ENCODE assay signal across 8 cellular contexts in genomic region chr7:55964261-55964801, GRCh38. TPM values are rescaled to one million over a fixed set of nuclear protein-coding genes. Genes with fewer than 3 reads are reported as not detected.
DNase-seq lines count a peak whose midpoint lies in the region; ATAC-seq and TF ChIP-seq lines count a peak whose summit lies in the region.

NIPSNAP2 (plus strand) TSS chr7:55964585; CDS start chr7:55964610, 25 bp downstream.

- peak within 1 kb of the TSS; percentile 95 for H3K4me3 Mint-ChIP-seq in activated CD4-positive, alpha-beta T cell treated with anti-CD3 and anti-CD28 coated beads, Interleukin-2, amount 10 ng/mL, durations not matched to agents 24 days and 14 days

- WGBS in lower leg skin, 2 donors, result 0% methylated on average over 9 to 10 of the region's 70 CpGs

- DNase-seq in AG09319 (ENCODE audit: extremely low read depth, low read depth) (no peak), NCI-H2196 treated with DMSO at 0.1 percent for 48 hours (lab: John Stamatoyannopoulos, UW; ENCODE audit: unreplicated experiment) (peak; percentile 90), dermis microvascular lymphatic vessel endothelial cell (ENCODE audit: low read depth in 2 of 2) (peak in 1 of 2 donors; percentile 58), lower leg skin (ENCODE audit: low spot score in 2 of 2) (no peak)
- peak; percentile 91 for DNase-seq in activated CD4-positive, alpha-beta T cell treated with anti-CD3 and anti-CD28 coated beads, Interleukin-2, amount 10 ng/mL, durations not matched to agents 24 days and 14 days
- peak; percentile 46 to 51 for DNase-seq in stimulated activated CD4-positive, alpha-beta T cell treated with anti-CD3 and anti-CD28 coated beads, Interleukin-4, amount 100 ng/mL, for 48 hours (ENCODE audit: low read depth in 2 of 2)

- H3K27ac Mint-ChIP-seq in activated CD4-positive, alpha-beta T cell treated with anti-CD3 and anti-CD28 coated beads, Interleukin-2, amount 10 ng/mL, durations not matched to agents 24 days and 14 days, result peak within 1 kb of the TSS; percentile 90

- H3K9me3 Mint-ChIP-seq in activated CD4-positive, alpha-beta T cell treated with anti-CD3 and anti-CD28 coated beads, Interleukin-2, amount 10 ng/mL, durations not matched to agents 24 days and 14 days, result no peaks in the 10 kb centered on the region

- peaks cover 16% of the 10 kb centered on the region for H3K4me1 Mint-ChIP-seq in activated CD4-positive, alpha-beta T cell treated with anti-CD3 and anti-CD28 coated beads, Interleukin-2, amount 10 ng/mL, durations not matched to agents 24 days and 14 days

- ATAC-seq in GM18520 (IDR thresholded peaks at IDR 0.05; ENCODE audit: unreplicated experiment) (peak; percentile 84), HG03039 (IDR thresholded peaks at IDR 0.05; ENCODE audit: unreplicated experiment) (peak; percentile 72)

- TF ChIP-seq CTCF in AG09319 (IDR thresholded peaks at IDR 0.05; ENCODE audit: low read depth, low read length), result peak; percentile 22
- no peak for TF ChIP-seq CTCF in lower leg skin (IDR thresholded peaks at IDR 0.05)

- intact Hi-C loops in activated CD4-positive, alpha-beta T cell treated with anti-CD3 and anti-CD28 coated beads, Interleukin-2, amount 10 ng/mL, durations not matched to agents 24 days and 14 days (cut with micrococcal nuclease), result loop anchor here (1.0 to 2.0 kb wide), 4 partner anchors 13 to 323 kb away; partner anchors contain the start of genes MRPS17 and ZNF713
- intact Hi-C loops in lower leg skin (cut with DNase I; ENCODE audit: low total_unique reads), result no loop called here

- H3K27me3 Mint-ChIP-seq in activated CD4-positive, alpha-beta T cell treated with anti-CD3 and anti-CD28 coated beads, Interleukin-2, amount 10 ng/mL, durations not matched to agents 24 days and 14 days, result no peaks in the 10 kb centered on the region

- peaks cover 13% of the 10 kb centered on the region for H3K36me3 Mint-ChIP-seq in activated CD4-positive, alpha-beta T cell treated with anti-CD3 and anti-CD28 coated beads, Interleukin-2, amount 10 ng/mL, durations not matched to agents 24 days and 14 days (ENCODE audit: low read depth)

- peak within 1 kb of the TSS; percentile 44 for H3K4me3 ChIP-seq in lower leg skin (ENCODE audit: low read depth, poor library complexity, severe bottlenecking)

- no peak for TF ChIP-seq POLR2A in lower leg skin (IDR thresholded peaks at IDR 0.05)

RNA-seq across cellular contexts. Expression of gene NIPSNAP2, which starts in this region (rescaled TPM):
- 52.0 and 53.1 TPM in 2 replicates for total RNA-seq in activated CD4-positive, alpha-beta T cell treated with anti-CD3 and anti-CD28 coated beads, Interleukin-2, amount 10 ng/mL, durations not matched to agents 24 days and 14 days
- total RNA-seq in dermis microvascular lymphatic vessel endothelial cell (41.3 and 43.9 TPM in 2 replicates), lower leg skin (10 to 100 TPM; 36.4 to 48.4 (median 41.5) TPM)

Comparison
In these comparisons a context has a peak if more than half of its experiments do, and no peak if none do; other contexts are left out.
1. DNase-seq: peak in NCI-H2196 treated with DMSO at 0.1 percent for 48 hours (single experiment), activated CD4-positive, alpha-beta T cell treated with anti-CD3 and anti-CD28 coated beads, Interleukin-2, amount 10 ng/mL, durations not matched to agents 24 days and 14 days (single experiment) and stimulated activated CD4-positive, alpha-beta T cell treated with anti-CD3 and anti-CD28 coated beads, Interleukin-4, amount 100 ng/mL, for 48 hours (2 of 2); none in AG09319 (single experiment) and lower leg skin (0 of 2).